ENCODE assay signal across 22 cellular contexts in the genomic region with DNA sequence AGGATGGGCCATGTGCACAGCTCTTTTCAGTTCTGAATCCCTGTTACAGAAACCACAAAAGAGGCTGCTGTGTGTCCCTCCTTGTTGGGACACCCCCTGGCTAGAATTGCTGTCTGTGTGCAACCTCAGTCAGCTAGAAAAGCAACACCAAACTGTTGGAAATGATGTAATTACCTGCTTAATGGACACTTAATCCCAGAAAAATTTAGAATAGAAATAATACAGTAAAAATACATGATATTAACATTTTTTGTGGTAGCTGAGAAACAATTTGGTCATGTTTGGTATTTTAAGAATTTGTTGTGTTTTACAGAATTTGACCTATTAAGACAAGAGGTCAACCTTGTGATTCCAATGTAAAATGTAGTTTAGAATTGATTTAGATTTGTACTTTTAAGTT. TPM values are rescaled to one million over a fixed set of nuclear protein-coding genes. Genes with fewer than 3 reads are reported as not detected.
A peak's percentile ranks its signal among the peaks of the same experiment; 100 is the strongest.
DNase-seq lines count a peak whose midpoint lies in the region.
"Had no signal": no experiment of that assay in that cellular context is flagged by ENCODE, and none has a peak within 500 bp of the region (broad histone marks: within the 10 kb centered on the region; RNA-seq: fewer than 3 reads in every experiment).

No MANE protein-coding gene starts in this region.

- no peaks in the 10 kb centered on the region for H3K27me3 Mint-ChIP-seq in activated naive CD8-positive, alpha-beta T cell treated with anti-CD3 and anti-CD28 coated beads for 36 hours
- peaks cover 4 to 9% of the 10 kb centered on the region in 2 donors for H3K27me3 Mint-ChIP-seq in CD4-positive, alpha-beta memory T cell
- H3K27me3 Mint-ChIP-seq: activated CD8-positive, alpha-beta T cell treated with anti-CD3 and anti-CD28 coated beads for 36 hours; activated naive CD8-positive, alpha-beta T cell had no signal

- H3K27ac ChIP-seq in temporal lobe (ENCODE audit: low read depth, low read length), result peak overlapping the region; percentile 36
- H3K27ac ChIP-seq in CD4-positive, alpha-beta memory T cell (ENCODE audit: low read depth, low read length), result no peak overlapping the region
- H3K27ac ChIP-seq: C4-2B, spleen, testis had no signal

- DNase-seq in HCEC 1CT (peak; percentile 76), astrocyte of the hippocampus (ENCODE audit: low read depth, low spot score) (peak; percentile 65), foreskin melanocyte (peak; percentile 30), GM19238 (ENCODE audit: insufficient read length, low spot score) (no peak), Ammon's horn (ENCODE audit: low spot score) (no peak)
- no peak for DNase-seq in activated naive CD8-positive, alpha-beta T cell treated with anti-CD3 and anti-CD28 coated beads for 36 hours
- no peak for DNase-seq in CD4-positive, alpha-beta memory T cell
- DNase-seq: activated CD8-positive, alpha-beta T cell treated with anti-CD3 and anti-CD28 coated beads for 36 hours; activated T-cell treated with anti-CD3 and anti-CD28 coated beads, Interleukin-2, amount 50 U/mL, for 48 hours; effector CD8-positive, alpha-beta T cell; NCI-H1092; NCI-H2081; NCI-H510A treated with DMSO at 0.1 percent for 48 hours; nephron progenitor cell; SHP77 treated with DMSO at 0.1 percent for 48 hours; spleen; T-helper 17 cell; testis had no signal

- H3K4me3 Mint-ChIP-seq in activated naive CD8-positive, alpha-beta T cell treated with anti-CD3 and anti-CD28 coated beads for 36 hours, result no peak overlapping the region
- H3K4me3 Mint-ChIP-seq in CD4-positive, alpha-beta memory T cell, result no peak overlapping the region
- H3K4me3 Mint-ChIP-seq: activated CD8-positive, alpha-beta T cell treated with anti-CD3 and anti-CD28 coated beads for 36 hours; activated naive CD8-positive, alpha-beta T cell; nephron progenitor cell; T-helper 17 cell had no signal

- no peak overlapping the region for H3K4me3 ChIP-seq in CD4-positive, alpha-beta memory T cell (ENCODE audit: low read length in 2 of 2)
- H3K4me3 ChIP-seq: K562, spleen, testis had no signal

- no peaks in the 10 kb centered on the region for H3K4me1 Mint-ChIP-seq in activated naive CD8-positive, alpha-beta T cell treated with anti-CD3 and anti-CD28 coated beads for 36 hours
- H3K4me1 Mint-ChIP-seq in CD4-positive, alpha-beta memory T cell, result no peaks in the 10 kb centered on the region
- H3K4me1 Mint-ChIP-seq: nephron progenitor cell, T-helper 17 cell had no signal

- no peaks in the 10 kb centered on the region for H3K4me1 ChIP-seq in CD4-positive, alpha-beta memory T cell (ENCODE audit: insufficient read depth, low read length)
- H3K4me1 ChIP-seq: testis had no signal

- intact Hi-C loops in CD4-positive, alpha-beta memory T cell (cut with micrococcal nuclease), result no loop called here

- H3K27ac Mint-ChIP-seq in activated naive CD8-positive, alpha-beta T cell treated with anti-CD3 and anti-CD28 coated beads for 36 hours, result no peak overlapping the region
- H3K27ac Mint-ChIP-seq in CD4-positive, alpha-beta memory T cell, result no peak overlapping the region
- H3K27ac Mint-ChIP-seq: activated CD8-positive, alpha-beta T cell treated with anti-CD3 and anti-CD28 coated beads for 36 hours; activated naive CD8-positive, alpha-beta T cell; nephron progenitor cell; T-helper 17 cell had no signal

- no peaks in the 10 kb centered on the region for H3K9me3 ChIP-seq in CD4-positive, alpha-beta memory T cell (ENCODE audit: control insufficient read depth in 1 of 2, low read length in 2 of 2)
- H3K9me3 ChIP-seq: spleen, testis had no signal

- CTCF ChIA-PET in CD4-positive, alpha-beta memory T cell (lab: Charles Lee; ENCODE audit: partially characterized antibody), result interaction anchor here (7.1 kb wide), 1 partner anchor 17 kb away, joined by 47 read pairs; no protein-coding TSS in a partner anchor

- POLR2A ChIA-PET in CD4-positive, alpha-beta memory T cell (lab: Charles Lee; ENCODE audit: partially characterized antibody), result no interaction called here

- no peaks in the 10 kb centered on the region for H3K36me3 ChIP-seq in CD4-positive, alpha-beta memory T cell (ENCODE audit: insufficient read depth, low read length)
- H3K36me3 ChIP-seq: spleen had no signal

- H3K36me3 Mint-ChIP-seq in activated naive CD8-positive, alpha-beta T cell treated with anti-CD3 and anti-CD28 coated beads for 36 hours, result no peaks in the 10 kb centered on the region
- no peaks in the 10 kb centered on the region for H3K36me3 Mint-ChIP-seq in CD4-positive, alpha-beta memory T cell
- H3K36me3 Mint-ChIP-seq: activated naive CD8-positive, alpha-beta T cell had no signal

- H3K27me3 ChIP-seq in CD4-positive, alpha-beta memory T cell (ENCODE audit: insufficient read depth, low read length), result no peaks in the 10 kb centered on the region
- H3K27me3 ChIP-seq: spleen, testis had no signal

- no peaks in the 10 kb centered on the region for H3K9me3 Mint-ChIP-seq in activated naive CD8-positive, alpha-beta T cell treated with anti-CD3 and anti-CD28 coated beads for 36 hours
- H3K9me3 Mint-ChIP-seq in CD4-positive, alpha-beta memory T cell, result no peaks in the 10 kb centered on the region
- H3K9me3 Mint-ChIP-seq: activated CD8-positive, alpha-beta T cell treated with anti-CD3 and anti-CD28 coated beads for 36 hours; nephron progenitor cell had no signal

RNA-seq across cellular contexts. Expression of a gene that starts 46.8 kb away (rescaled TPM):
- 9.8 TPM for total RNA-seq in temporal lobe
- total RNA-seq in activated naive CD8-positive, alpha-beta T cell treated with anti-CD3 and anti-CD28 coated beads for 36 hours, result under 1 TPM; 0.21 to 0.30 TPM
- total RNA-seq in CD4-positive, alpha-beta memory T cell, result not detected
- not detected for polyA plus RNA-seq in CD4-positive, alpha-beta memory T cell
- total RNA-seq: K562 had no signal
- polyA plus RNA-seq: K562 had no signal

Comparison
In these comparisons a context has a peak if more than half of its experiments do, and no peak if none do; other contexts are left out.
1. DNase-seq: peak in HCEC 1CT (single experiment), astrocyte of the hippocampus (single experiment) and foreskin melanocyte (single experiment); none in activated naive CD8-positive, alpha-beta T cell treated with anti-CD3 and anti-CD28 coated beads for 36 hours (single experiment), GM19238 (single experiment), CD4-positive, alpha-beta memory T cell (0 of 5) and Ammon's horn (single experiment).